ENCODE assay signal across 1 cellular context in genomic region chr3:39021465-39022274, GRCh38.
TF ChIP-seq lines count a peak whose summit lies in the region.

No MANE protein-coding gene starts in this region.

TF ChIP-seq in K562, 482 proteins besides CTCF, POLR2A, EP300 and RAD21 (continued from another document and continues in another):
- TF ChIP-seq PPARD (CRISPR knock-in tag; IDR thresholded peaks at IDR 0.05) (no peak), ZNF778 (CRISPR knock-in tag; IDR thresholded peaks at IDR 0.05) (no peak), DACH1 (IDR thresholded peaks at IDR 0.05; ENCODE audit: partially characterized antibody) (no peak), NELFE (IDR thresholded peaks at IDR 0.05; ENCODE audit: insufficient read depth, insufficient read length) (no peak), TOE1 (IDR thresholded peaks at IDR 0.05; ENCODE audit: borderline replicate concordance) (no peak), TOE1 (CRISPR knock-in tag; IDR thresholded peaks at IDR 0.05; ENCODE audit: borderline replicate concordance, low read depth) (no peak), ADNP (tag; IDR thresholded peaks at IDR 0.05) (no peak), ZNF584 (CRISPR knock-in tag; IDR thresholded peaks at IDR 0.05; ENCODE audit: low read depth) (no peak), ZNF75A (CRISPR knock-in tag; IDR thresholded peaks at IDR 0.05) (no peak), BDP1 (IDR thresholded peaks at IDR 0.05; ENCODE audit: insufficient read depth, insufficient read length) (no peak), ZNF24 (IDR thresholded peaks at IDR 0.05) (no peak), MTF1 (CRISPR knock-in tag; IDR thresholded peaks at IDR 0.05; ENCODE audit: borderline replicate concordance) (no peak), CTCFL (IDR thresholded peaks at IDR 0.05; ENCODE audit: borderline replicate concordance, insufficient read depth, low read depth, low read length, poor library complexity, severe bottlenecking) (no peak), ZBTB34 (CRISPR knock-in tag; IDR thresholded peaks at IDR 0.05) (no peak), IRF1 (CRISPR knock-in tag; IDR thresholded peaks at IDR 0.05; ENCODE audit: borderline replicate concordance) (no peak), DMBX1 (CRISPR knock-in tag; IDR thresholded peaks at IDR 0.05; ENCODE audit: borderline replicate concordance) (no peak), ZNF592 (IDR thresholded peaks at IDR 0.05) (0 out of 2 replicates have a peak, but pooled peaks have one; percentile 23), CBX1 (IDR thresholded peaks at IDR 0.05; ENCODE audit: low read depth) (no peak), ZKSCAN3 (CRISPR knock-in tag; IDR thresholded peaks at IDR 0.05) (no peak), CAMTA2 (CRISPR knock-in tag; conservative IDR thresholded peaks at IDR 0.05) (no peak), ZNF436 (CRISPR knock-in tag; IDR thresholded peaks at IDR 0.05) (no peak), ZNF41 (CRISPR knock-in tag; conservative IDR thresholded peaks at IDR 0.05) (no peak), RBM14 (IDR thresholded peaks at IDR 0.05; ENCODE audit: borderline replicate concordance, insufficient read depth, low read depth, low read length) (no peak), ZBTB43 (CRISPR knock-in tag; IDR thresholded peaks at IDR 0.05) (no peak), ATF4 (CRISPR knock-in tag; IDR thresholded peaks at IDR 0.05) (no peak), RCOR1 (IDR thresholded peaks at IDR 0.05; ENCODE audit: borderline replicate concordance in 1 of 2, low read depth in 2 of 2, low read length in 2 of 2) (peak in 1 of 2 experiments; percentile 35; a peak in 2 of 4 replicates), ZNF77 (CRISPR knock-in tag; IDR thresholded peaks at IDR 0.05) (no peak), SP2 (IDR thresholded peaks at IDR 0.05; ENCODE audit: extremely low read depth, low read depth, low read length, poor library complexity, severe bottlenecking) (no peak), CBX5 (IDR thresholded peaks at IDR 0.05; ENCODE audit: borderline replicate concordance, low read depth) (no peak), FOXO4 (CRISPR knock-in tag; IDR thresholded peaks at IDR 0.05) (no peak), CCAR2 (IDR thresholded peaks at IDR 0.05; ENCODE audit: low read depth, low read length) (no peak), ZNF217 (CRISPR knock-in tag; IDR thresholded peaks at IDR 0.05) (no peak), PTRF (tag; IDR thresholded peaks at IDR 0.05) (no peak), ETS1 (conservative IDR thresholded peaks at IDR 0.05; ENCODE audit: control insufficient read depth, low read depth, low read length) (no peak), HDAC8 (tag; IDR thresholded peaks at IDR 0.05) (no peak), RNF2 (IDR thresholded peaks at IDR 0.05) (peak; percentile 89), RREB1 (CRISPR knock-in tag; IDR thresholded peaks at IDR 0.05) (no peak), NEUROD1 (IDR thresholded peaks at IDR 0.05; ENCODE audit: borderline replicate concordance, low read depth, low read length, partially characterized antibody) (no peak), SIX5 (IDR thresholded peaks at IDR 0.05; ENCODE audit: borderline replicate concordance in 1 of 2, insufficient read depth in 1 of 2, low read depth in 1 of 2, low read length in 2 of 2) (no peak), LEF1 (IDR thresholded peaks at IDR 0.05) (peak; percentile 78), PKNOX1 (IDR thresholded peaks at IDR 0.05) (peak; percentile 90), FOXJ2 (tag; IDR thresholded peaks at IDR 0.05) (peak; percentile 54; the same call in 1 of the 2 replicates), BACH1 (tag; IDR thresholded peaks at IDR 0.05) (no peak)
